8 cellular contexts compared by ENCODE assay signal in genomic region chrX:139932901-139933796, GRCh38. TPM values are rescaled to one million over a fixed set of nuclear protein-coding genes. Genes with fewer than 3 reads are reported as not detected.
DNase-seq lines count a peak whose midpoint lies in the region; ATAC-seq and TF ChIP-seq lines count a peak whose summit lies in the region.

Gene ATP11C (minus strand): TSS chrX:139933053. CDS start chrX:139932042, 1,011 bp downstream.

- peaks cover 25% of the 10 kb centered on the region for H3K4me1 ChIP-seq in HUES64 (ENCODE audit: insufficient read depth, low read length)
- H3K4me1 ChIP-seq in suprapubic skin: no peaks in the 10 kb centered on the region

- H3K27ac ChIP-seq in HUES64 (ENCODE audit: low read depth, low read length): peak within 1 kb of the TSS; percentile 88
- H3K27ac ChIP-seq in suprapubic skin: peak within 1 kb of the TSS; percentile 98

- TF ChIP-seq CTCF in suprapubic skin (IDR thresholded peaks at IDR 0.05): no peak

- H3K27me3 ChIP-seq in HUES64 (ENCODE audit: insufficient read depth, low read length) (peaks cover 6% of the 10 kb centered on the region), suprapubic skin (no peaks in the 10 kb centered on the region)

- H3K4me3 ChIP-seq in HUES64 (ENCODE audit: low read length) (peak within 1 kb of the TSS; percentile 78), suprapubic skin (peak within 1 kb of the TSS; percentile 82)

- peak within 1 kb of the TSS; percentile 87 for H3K9ac ChIP-seq in HUES64 (ENCODE audit: low read depth, low read length)

- H3K36me3 ChIP-seq in HUES64 (ENCODE audit: insufficient read depth, low read length) (no peaks in the 10 kb centered on the region), suprapubic skin (no peaks in the 10 kb centered on the region)

- TF ChIP-seq EP300 in suprapubic skin (IDR thresholded peaks at IDR 0.05): no peak

- DNase-seq in DMS53 (lab: John Stamatoyannopoulos, UW): peak; percentile 95
- peak; percentile 91 for DNase-seq in SIG-M5 treated with dmso at 0.1 percent for 504 hours (lab: John Stamatoyannopoulos, UW; ENCODE audit: unreplicated experiment)
- peak; percentile 83 for DNase-seq in activated naive CD4-positive, alpha-beta T cell treated with Interleukin-2 at 50 U/mL for 16 hours
- DNase-seq in germinal center (ENCODE audit: low spot score): peak; percentile 81
- DNase-seq in occipital lobe (lab: John Stamatoyannopoulos, UW): peak; percentile 62
- peak; percentile 87 to 89 for DNase-seq in suprapubic skin (ENCODE audit: low spot score in 2 of 2)

- 4% methylated on average over 42 of the region's 52 CpGs for WGBS in HUES64
- WGBS in suprapubic skin: 24% methylated on average over 42 of the region's 52 CpGs

- TF ChIP-seq POLR2A in suprapubic skin (IDR thresholded peaks at IDR 0.05): peak in 1 of 2 donors; percentile 25

- H3K9me3 ChIP-seq in HUES64 (ENCODE audit: insufficient read depth, low read depth, low read length) (no peaks in the 10 kb centered on the region), suprapubic skin (no peaks in the 10 kb centered on the region)

- ATAC-seq in GM21447 (IDR thresholded peaks at IDR 0.05; ENCODE audit: unreplicated experiment): peak; percentile 79

RNA-seq across cellular contexts. Expression of gene ATP11C, which starts in this region (rescaled TPM):
- 28.6 TPM for polyA plus RNA-seq in HUES64 (2013, experiment 1 of 2)
- 32.3 TPM for polyA plus RNA-seq in HUES64 (2013, experiment 2 of 2)
- total RNA-seq in occipital lobe (66.0 TPM), suprapubic skin (10 to 100 TPM; 16.3 to 26.6 (median 18.4) TPM)

Comparison
In these comparisons a context has a peak if more than half of its experiments do, and no peak if none do; other contexts are left out.
1. Peak in every context shown above with its lines: DNase-seq, ATAC-seq, H3K4me3 ChIP-seq and H3K27ac ChIP-seq.